5 cellular contexts compared by ENCODE assay signal in genomic region chrX:103953353-103953752, GRCh38. TPM values are rescaled to one million over a fixed set of nuclear protein-coding genes. Genes with fewer than 3 reads are reported as not detected.
"Had no signal": no experiment of that assay in that cellular context is flagged by ENCODE, and none has a peak within 500 bp of the region (broad histone marks: within the 10 kb centered on the region; RNA-seq: fewer than 3 reads in every experiment).

No MANE protein-coding gene starts in this region.

- H3K4me3 ChIP-seq: GM23338 had no signal

- DNase-seq: H9, HCEC 1CT, IMR-90 had no signal

RNA-seq across cellular contexts. Expression of gene TMSB15B, which starts 9.1 kb away (rescaled TPM):
- total RNA-seq: HT-29 had no signal
